In genomic region chr5:73443725-73444498, GRCh38 we compare ENCODE assay signal across 14 cellular contexts. TPM values are rescaled to one million over a fixed set of nuclear protein-coding genes. Genes with fewer than 3 reads are reported as not detected.
DNase-seq lines count a peak whose midpoint lies in the region; ATAC-seq and TF ChIP-seq lines count a peak whose summit lies in the region.
"Had no signal": no experiment of that assay in that cellular context is flagged by ENCODE, and none has a peak within 500 bp of the region (broad histone marks: within the 10 kb centered on the region; RNA-seq: fewer than 3 reads in every experiment).

No MANE protein-coding gene starts in this region.

- H3K36me3 ChIP-seq in esophagus squamous epithelium = no peaks in the 10 kb centered on the region
- no peaks in the 10 kb centered on the region for H3K36me3 ChIP-seq in Karpas-422 (ENCODE audit: insufficient read depth, low read length)
- H3K36me3 ChIP-seq: BLaER1, gastrocnemius medialis, lower lobe of right lung, stomach had no signal

- no peak overlapping the region for H3T11ph ChIP-seq in H9 (ENCODE audit: low read length)

- no peaks in the 10 kb centered on the region for H3K79me1 ChIP-seq in H9 (ENCODE audit: insufficient read depth, low read depth, low read length, poor library complexity, severe bottlenecking)

- H3K9me3 ChIP-seq in H9 (ENCODE audit: control insufficient read depth, low read depth, low read length) (no peaks in the 10 kb centered on the region), esophagus squamous epithelium (no peaks in the 10 kb centered on the region), Karpas-422 (ENCODE audit: low read length) (no peaks in the 10 kb centered on the region)
- H3K9me3 ChIP-seq: gastrocnemius medialis, lower lobe of right lung, psoas muscle had no signal

- ATAC-seq in HG03442 (IDR thresholded peaks at IDR 0.05; ENCODE audit: unreplicated experiment) = no peak
- no peak for ATAC-seq in effector memory CD8-positive, alpha-beta T cell (replicated peaks)
- ATAC-seq: gastrocnemius medialis, lower lobe of right lung, psoas muscle had no signal

- no peak for TF ChIP-seq CTCF in AG10803 (conservative IDR thresholded peaks at IDR 0.05; ENCODE audit: low read length)
- TF ChIP-seq CTCF in H9 (conservative IDR thresholded peaks at IDR 0.05) = no peak
- no peak for TF ChIP-seq CTCF in astrocyte of the cerebellum (IDR thresholded peaks at IDR 0.05; ENCODE audit: low read depth, low read length, missing control alignments)
- no peak for TF ChIP-seq CTCF in esophagus squamous epithelium (IDR thresholded peaks at IDR 0.05)

- no peak overlapping the region for H2AK5ac ChIP-seq in H9 (ENCODE audit: insufficient read length, low read length)

- no peak overlapping the region for H2AFZ ChIP-seq in H9 (ENCODE audit: low read length)
- H2AFZ ChIP-seq in Karpas-422 (ENCODE audit: low read length) = no peak overlapping the region
- H2AFZ ChIP-seq: PC-9 had no signal

- no peak overlapping the region for H2BK12ac ChIP-seq in H9 (ENCODE audit: insufficient read length, low read depth, low read length)

- peaks cover 21 to 37% of the 10 kb centered on the region in 2 experiments for H3K4me1 Mint-ChIP-seq in H9
- H3K4me1 Mint-ChIP-seq in effector memory CD8-positive, alpha-beta T cell (ENCODE audit: low read depth in 2 of 2) = peaks cover 8 to 10% of the 10 kb centered on the region in 2 donors

- no peaks in the 10 kb centered on the region for H4K20me1 ChIP-seq in H9 (ENCODE audit: control insufficient read depth, insufficient read depth, insufficient read length)
- no peaks in the 10 kb centered on the region for H4K20me1 ChIP-seq in Karpas-422 (ENCODE audit: insufficient read depth, low read depth, low read length)

- intact Hi-C loops in esophagus squamous epithelium (cut with DNase I) = loop anchor here (10.0 kb wide), 1 partner anchor 139 kb away; no protein-coding TSS in a partner anchor

- H3K27ac ChIP-seq in H9 (ENCODE audit: insufficient read length, low read depth, low read length) (no peak overlapping the region), esophagus squamous epithelium (no peak overlapping the region), Karpas-422 (ENCODE audit: low read length) (no peak overlapping the region)
- H3K27ac ChIP-seq: BLaER1, gastrocnemius medialis, lower lobe of right lung, PC-9, psoas muscle, stomach had no signal

- peak overlapping the region; percentile 43 for H3K4me2 ChIP-seq in H9 (ENCODE audit: insufficient read depth, insufficient read length, low read length)
- H3K4me2 ChIP-seq in Karpas-422 (ENCODE audit: low read depth, low read length, poor library complexity, severe bottlenecking) = no peak overlapping the region
- H3K4me2 ChIP-seq: BLaER1 had no signal

- peak overlapping the region; percentile 27 to 71; a peak in 4 of 5 replicates for H3K4me3 Mint-ChIP-seq in H9
- no peak overlapping the region for H3K4me3 Mint-ChIP-seq in effector memory CD8-positive, alpha-beta T cell

- peaks cover 91% of the 10 kb centered on the region for H3K27me3 Mint-ChIP-seq in H9 (ENCODE audit: low read depth)
- peaks cover 69 to 71% of the 10 kb centered on the region in 2 donors for H3K27me3 Mint-ChIP-seq in effector memory CD8-positive, alpha-beta T cell

- no CpG with 5 or more reads among the region's 42 CpGs for WGBS in H9 (ENCODE audit: extremely low coverage, insufficient read length, low lambda C conversion rate)
- 34 to 37% methylated on average over 11 to 26 of the region's 42 CpGs for WGBS in esophagus squamous epithelium, 2 donors

- H3K56ac ChIP-seq in H9 (ENCODE audit: insufficient read length, low read depth, low read length) = no peak overlapping the region

- no peaks in the 10 kb centered on the region; a peak in 1 of 7 replicates for H3K36me3 Mint-ChIP-seq in H9 (ENCODE audit: insufficient read depth in 1 of 3, low read depth in 3 of 3)
- peaks cover 43% of the 10 kb centered on the region for H3K36me3 Mint-ChIP-seq in effector memory CD8-positive, alpha-beta T cell (ENCODE audit: insufficient read depth)

- H3K27ac Mint-ChIP-seq in H9 = peak overlapping the region in 1 of 3 experiments; percentile 46; a peak in 1 of 7 replicates
- no peak overlapping the region for H3K27ac Mint-ChIP-seq in effector memory CD8-positive, alpha-beta T cell

- H3K9ac ChIP-seq in H9 (ENCODE audit: extremely low read depth, insufficient read length, low read length) = no peak overlapping the region
- H3K9ac ChIP-seq in Karpas-422 (ENCODE audit: low read length) = no peak overlapping the region
- H3K9ac ChIP-seq: BLaER1 had no signal

- no peak overlapping the region for H4K5ac ChIP-seq in H9 (ENCODE audit: insufficient read length, low read depth, low read length)

- H3K79me2 ChIP-seq in H9 (ENCODE audit: insufficient read depth, low read length) (no peaks in the 10 kb centered on the region), Karpas-422 (ENCODE audit: low read length) (no peaks in the 10 kb centered on the region)

- H2BK120ac ChIP-seq in H9 (ENCODE audit: low read depth, low read length, poor library complexity, severe bottlenecking) = no peak overlapping the region

- H3K4me3 ChIP-seq in AG10803 (ENCODE audit: low read length) = peak overlapping the region; percentile 83
- H3K4me3 ChIP-seq in astrocyte of the cerebellum (ENCODE audit: low read depth, low read length) = peak overlapping the region; percentile 70
- H3K4me3 ChIP-seq in esophagus squamous epithelium = no peak overlapping the region
- H3K4me3 ChIP-seq in Karpas-422 (ENCODE audit: low read length) = no peak overlapping the region
- H3K4me3 ChIP-seq: BLaER1, gastrocnemius medialis, lower lobe of right lung, PC-9, psoas muscle, stomach had no signal

- DNase-seq in AG10803 (ENCODE audit: low read depth) (no peak), H9 (peak; percentile 92), astrocyte of the cerebellum (ENCODE audit: low read depth) (no peak), kidney glomerular epithelial cell (lab: John Stamatoyannopoulos, UW) (peak; percentile 66), esophagus squamous epithelium (lab: John Stamatoyannopoulos, UW) (no peak), Karpas-422 (no peak)
- DNase-seq in effector memory CD8-positive, alpha-beta T cell = no peak
- DNase-seq: gastrocnemius medialis, lower lobe of right lung, PC-9, psoas muscle, stomach had no signal

- no peak overlapping the region for H3K23ac ChIP-seq in H9 (ENCODE audit: insufficient read length, low read depth, low read length)

- H3K27me3 ChIP-seq in H9 (ENCODE audit: insufficient read depth, low read length) = peaks cover 79% of the 10 kb centered on the region
- peaks cover 11 to 99% (median 42%) of the 10 kb centered on the region in 4 donors for H3K27me3 ChIP-seq in esophagus squamous epithelium
- H3K27me3 ChIP-seq in Karpas-422 (ENCODE audit: low read length) = no peaks in the 10 kb centered on the region; the same call in 1 of the 2 replicates

- H4K91ac ChIP-seq in H9 (ENCODE audit: insufficient read length, low read depth, low read length) = no peak overlapping the region

- H3K9me3 Mint-ChIP-seq in H9 = peaks cover 15 to 32% of the 10 kb centered on the region in 2 experiments
- no peaks in the 10 kb centered on the region for H3K9me3 Mint-ChIP-seq in effector memory CD8-positive, alpha-beta T cell

- H3K23me2 ChIP-seq in H9 (ENCODE audit: insufficient read length, low read depth, low read length, poor library complexity, severe bottlenecking) = peaks cover 12% of the 10 kb centered on the region

- no peak overlapping the region for H3K4ac ChIP-seq in H9 (ENCODE audit: low read depth, low read length)

- H3K4me1 ChIP-seq in H9 (ENCODE audit: insufficient read depth, low read length) (no peaks in the 10 kb centered on the region), esophagus squamous epithelium (peaks cover 5 to 33% (median 10%) of the 10 kb centered on the region in 3 donors), Karpas-422 (ENCODE audit: low read length) (peaks cover 11% of the 10 kb centered on the region)
- H3K4me1 ChIP-seq: gastrocnemius medialis had no signal

- no peak overlapping the region for H3K14ac ChIP-seq in H9 (ENCODE audit: insufficient read depth, low read length)

- no peak overlapping the region for H2BK15ac ChIP-seq in H9 (ENCODE audit: low read depth, low read length)

- in situ Hi-C loops in astrocyte of the cerebellum (cut with HindIII; ENCODE audit: low sequenced_read_pairs) = loop anchor here (25.0 kb wide), 2 partner anchors 132 to 532 kb away; no protein-coding TSS in a partner anchor

- H4K8ac ChIP-seq in H9 (replicated peaks; ENCODE audit: insufficient read length, low read depth, low read length) = no peak overlapping the region

- no peak overlapping the region for H3K18ac ChIP-seq in H9 (ENCODE audit: insufficient read length, low read depth, low read length)

- no peaks in the 10 kb centered on the region for H3K9me2 ChIP-seq in Karpas-422 (replicated peaks; ENCODE audit: insufficient read depth, low read length)

- H2BK20ac ChIP-seq in H9 (ENCODE audit: low read depth, low read length, poor library complexity, severe bottlenecking) = no peak overlapping the region

- H2BK5ac ChIP-seq in H9 (ENCODE audit: insufficient read length, low read length) = no peak overlapping the region

- TF ChIP-seq POLR2A in esophagus squamous epithelium (IDR thresholded peaks at IDR 0.05) = no peak

RNA-seq across cellular contexts. Expression of gene FOXD1, which starts 4.7 kb away (rescaled TPM):
- total RNA-seq in H9 (2021) = 0.20 and 0.31 TPM in 2 replicates
- total RNA-seq in esophagus squamous epithelium = 1 to 10 TPM in 2 of 4 donors, under 1 TPM in 1, not detected in 1; 0.48 to 3.5 (median 1.5) TPM
- total RNA-seq in Karpas-422 (2014; rRNA removed; shearing (Covaris generic); ENCODE audit: low replicate concordance) = 0.54 and 0.97 TPM in 2 replicates

RNA-seq across cellular contexts. Expression of gene BTF3, which starts 54.3 kb away (rescaled TPM):
- 861 and 876 TPM in 2 replicates for total RNA-seq in H9 (2021)
- total RNA-seq in esophagus squamous epithelium = 100 to 1,000 TPM; 467 to 654 (median 574) TPM
- 435 and 600 TPM in 2 replicates for total RNA-seq in Karpas-422 (2014; rRNA removed; shearing (Covaris generic); ENCODE audit: low replicate concordance)

Comparison
In these comparisons a context has a peak if more than half of its experiments do, and no peak if none do; other contexts are left out.
1. DNase-seq: peak in H9 (single experiment) and kidney glomerular epithelial cell (single experiment); none in AG10803 (single experiment), astrocyte of the cerebellum (single experiment), esophagus squamous epithelium (single experiment), Karpas-422 (single experiment) and effector memory CD8-positive, alpha-beta T cell (0 of 3).
2. H3K4me3 ChIP-seq: peak in AG10803 (single experiment) and astrocyte of the cerebellum (single experiment); none in esophagus squamous epithelium (0 of 4) and Karpas-422 (single experiment).
3. H3K4me3 Mint-ChIP-seq: peak in H9 (2 of 2); none in effector memory CD8-positive, alpha-beta T cell (0 of 2).